Comparison of ENCODE assay signal across 1 cellular context in genomic region chr3:149339931-149340309, GRCh38.
TF ChIP-seq lines count a peak whose summit lies in the region.

No MANE protein-coding gene starts in this region.

TF ChIP-seq in HepG2, 621 proteins besides CTCF, POLR2A, EP300 and RAD21 (continued from another document and continues in another):
- TF ChIP-seq HNF1A (IDR thresholded peaks at IDR 0.05; ENCODE audit: low read depth) (no peak), HNF1A (CRISPR knock-in tag; IDR thresholded peaks at IDR 0.05; ENCODE audit: borderline replicate concordance) (no peak), ZNF83 (CRISPR knock-in tag; IDR thresholded peaks at IDR 0.05; ENCODE audit: borderline replicate concordance) (no peak), CCAR2 (optimal IDR thresholded peaks at IDR 0.05; ENCODE audit: low read depth, low read length) (no peak), TEAD3 (CRISPR knock-in tag; optimal IDR thresholded peaks at IDR 0.05; ENCODE audit: borderline replicate concordance) (peak; percentile 95), BRF2 (CRISPR knock-in tag; IDR thresholded peaks at IDR 0.05) (no peak), ZNF343 (CRISPR knock-in tag; IDR thresholded peaks at IDR 0.05) (no peak), MED1 (CRISPR knock-in tag; IDR thresholded peaks at IDR 0.05) (peak; percentile 25; the same call in 1 of the 2 replicates), SMARCC2 (IDR thresholded peaks at IDR 0.05) (no peak), NRL (CRISPR knock-in tag; IDR thresholded peaks at IDR 0.05; ENCODE audit: borderline replicate concordance) (no peak), RXRB (CRISPR knock-in tag; IDR thresholded peaks at IDR 0.05; ENCODE audit: borderline replicate concordance) (no peak), MAFG (CRISPR knock-in tag; IDR thresholded peaks at IDR 0.05) (no peak), ZNF512B (CRISPR knock-in tag; IDR thresholded peaks at IDR 0.05; ENCODE audit: borderline replicate concordance) (no peak), ZBTB37 (CRISPR knock-in tag; IDR thresholded peaks at IDR 0.05) (no peak), MTF2 (CRISPR knock-in tag; IDR thresholded peaks at IDR 0.05; ENCODE audit: borderline replicate concordance) (no peak), ZNF430 (CRISPR knock-in tag; IDR thresholded peaks at IDR 0.05) (no peak), THAP11 (CRISPR knock-in tag; IDR thresholded peaks at IDR 0.05) (0 out of 2 replicates have a peak, but pooled peaks have one; percentile 17), NR2F1 (CRISPR knock-in tag; IDR thresholded peaks at IDR 0.05) (peak in 1 of 2 experiments; percentile 8; a peak in 1 of 4 replicates), RORA (CRISPR knock-in tag; IDR thresholded peaks at IDR 0.05) (no peak), ZNF136 (CRISPR knock-in tag; IDR thresholded peaks at IDR 0.05; ENCODE audit: low read depth) (no peak), ZNF263 (CRISPR knock-in tag; IDR thresholded peaks at IDR 0.05) (peak; percentile 64; the same call in 1 of the 2 replicates), IRF2 (CRISPR knock-in tag; IDR thresholded peaks at IDR 0.05) (0 out of 2 replicates have a peak, but pooled peaks have one; percentile 5), ZNF879 (CRISPR knock-in tag; IDR thresholded peaks at IDR 0.05) (no peak), RNF2 (conservative IDR thresholded peaks at IDR 0.05; ENCODE audit: low read depth) (no peak), ARID5B (CRISPR knock-in tag; IDR thresholded peaks at IDR 0.05) (peak; percentile 72), HIC2 (CRISPR knock-in tag; IDR thresholded peaks at IDR 0.05; ENCODE audit: low read depth) (no peak), ZBTB43 (CRISPR knock-in tag; conservative IDR thresholded peaks at IDR 0.05) (0 out of 2 replicates have a peak, but pooled peaks have one; percentile 12), FOSL2 (CRISPR knock-in tag; IDR thresholded peaks at IDR 0.05) (peak; percentile 94), GABPB1 (CRISPR knock-in tag; IDR thresholded peaks at IDR 0.05) (0 out of 2 replicates have a peak, but pooled peaks have one; percentile 13), ZNF331 (CRISPR knock-in tag; IDR thresholded peaks at IDR 0.05) (no peak), ZNF256 (CRISPR knock-in tag; conservative IDR thresholded peaks at IDR 0.05) (no peak), NR2C2 (CRISPR knock-in tag; IDR thresholded peaks at IDR 0.05; ENCODE audit: borderline replicate concordance) (no peak), ETV5 (CRISPR knock-in tag; IDR thresholded peaks at IDR 0.05; ENCODE audit: borderline replicate concordance) (peak; percentile 80; the same call in 1 of the 2 replicates), AHDC1 (CRISPR knock-in tag; IDR thresholded peaks at IDR 0.05; ENCODE audit: borderline replicate concordance) (peak; percentile 51; the same call in 1 of the 2 replicates), PRPF4 (IDR thresholded peaks at IDR 0.05; ENCODE audit: low read depth, low read length, poor library complexity, severe bottlenecking) (no peak), ZNF761 (CRISPR knock-in tag; conservative IDR thresholded peaks at IDR 0.05) (no peak), NR3C1 (CRISPR knock-in tag; IDR thresholded peaks at IDR 0.05) (no peak)
